In the genomic region with DNA sequence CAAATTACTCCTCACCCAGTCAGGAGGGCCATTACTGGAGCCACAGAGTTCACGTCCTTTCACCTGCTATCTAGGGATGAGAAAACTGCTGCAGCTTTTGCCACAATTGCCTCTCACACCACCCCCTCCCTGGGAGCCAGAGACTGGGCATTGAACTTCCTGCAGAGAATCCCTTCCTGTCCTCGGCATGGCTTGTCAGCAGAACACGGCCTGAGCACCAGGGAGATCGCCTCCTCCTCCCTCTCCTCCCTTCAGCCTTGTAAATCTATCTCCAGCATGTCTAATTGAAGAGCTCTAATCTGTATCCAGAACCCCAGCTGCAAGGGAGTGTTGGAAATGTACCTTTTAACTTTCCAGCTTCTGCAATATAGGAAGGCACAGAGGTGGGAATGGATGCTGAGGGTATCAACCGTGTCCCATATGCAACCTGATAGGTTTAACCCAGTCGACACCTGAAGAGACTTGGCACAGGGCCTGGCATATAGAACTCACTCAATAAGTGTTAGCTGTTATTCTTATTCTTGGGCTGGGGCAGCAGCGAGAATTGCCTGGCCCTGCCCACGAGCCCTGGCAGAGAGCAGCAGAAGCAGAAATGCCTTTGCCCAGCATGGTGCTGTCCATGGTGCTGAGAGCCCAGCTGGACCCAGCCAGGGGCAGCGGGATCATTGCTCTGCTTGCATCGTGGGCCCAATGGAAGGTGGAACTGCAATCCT, we compare ENCODE assay signal across 8 cellular contexts. TPM values are rescaled to one million over a fixed set of nuclear protein-coding genes. Genes with fewer than 3 reads are reported as not detected.
DNase-seq lines count a peak whose midpoint lies in the region; ATAC-seq and TF ChIP-seq lines count a peak whose summit lies in the region.

No MANE protein-coding gene starts in this region.

- no peaks in the 10 kb centered on the region for H3K79me2 ChIP-seq in mesendoderm (ENCODE audit: control insufficient read depth, insufficient read depth, low read length)

- no peak overlapping the region for H4K5ac ChIP-seq in mesendoderm (ENCODE audit: low read length)

- H3K18ac ChIP-seq in mesendoderm (ENCODE audit: low read length) = no peak overlapping the region

- no peak overlapping the region for H3K23ac ChIP-seq in mesendoderm (ENCODE audit: low read length)

- peaks cover 4 to 9% of the 10 kb centered on the region in 2 donors for H3K4me1 Mint-ChIP-seq in stimulated activated naive B cell treated with anti-CD40 and anti-IgM and Interleukin-4, amounts not matched to agents 10 μg/mL and 1 μg/mL and 100 μg/mL, for 72 hours

- H3K27ac ChIP-seq in dorsolateral prefrontal cortex = peak overlapping the region in 16 of 59 donors; percentile 3 to 70 (median 29)
- no peak overlapping the region for H3K27ac ChIP-seq in mesendoderm (ENCODE audit: low read depth, low read length)

- no peak overlapping the region for H2BK15ac ChIP-seq in mesendoderm (replicated peaks; ENCODE audit: low read depth)

- no peak overlapping the region for H2BK120ac ChIP-seq in mesendoderm (ENCODE audit: low read depth, low read length)

- intact Hi-C loops in dorsolateral prefrontal cortex (cut with DNase I) = loop anchor here in 1 of 2 donors (5.0 kb wide), 1 partner anchor 51 kb away; no protein-coding TSS in a partner anchor

- H2BK5ac ChIP-seq in mesendoderm (ENCODE audit: low read length) = no peak overlapping the region

- no peaks in the 10 kb centered on the region for H3K79me1 ChIP-seq in mesendoderm (ENCODE audit: low read length)

- no peak overlapping the region for H3K4me3 ChIP-seq in dorsolateral prefrontal cortex
- H3K4me3 ChIP-seq in mesendoderm (ENCODE audit: low read length) = no peak overlapping the region

- H3K27me3 ChIP-seq in dorsolateral prefrontal cortex (no peaks in the 10 kb centered on the region), mesendoderm (ENCODE audit: insufficient read depth, low read length, poor library complexity) (no peaks in the 10 kb centered on the region)

- no peaks in the 10 kb centered on the region for H3K36me3 Mint-ChIP-seq in stimulated activated naive B cell treated with anti-CD40 and anti-IgM and Interleukin-4, amounts not matched to agents 10 μg/mL and 1 μg/mL and 100 μg/mL, for 72 hours

- no peak overlapping the region for H3K56ac ChIP-seq in mesendoderm (ENCODE audit: low read length)

- H2AK5ac ChIP-seq in mesendoderm (ENCODE audit: low read length) = no peak overlapping the region

- H3K4me2 ChIP-seq in mesendoderm (ENCODE audit: low read length) = no peak overlapping the region

- H3K4ac ChIP-seq in mesendoderm (ENCODE audit: low read depth, low read length) = no peak overlapping the region

- H3K4me3 Mint-ChIP-seq in stimulated activated naive B cell treated with anti-CD40 and anti-IgM and Interleukin-4, amounts not matched to agents 10 μg/mL and 1 μg/mL and 100 μg/mL, for 72 hours = no peak overlapping the region

- H4K8ac ChIP-seq in mesendoderm (ENCODE audit: low read depth, low read length) = no peak overlapping the region

- no peaks in the 10 kb centered on the region for H3K4me1 ChIP-seq in mesendoderm (ENCODE audit: control insufficient read depth, low read depth, low read length)

- H3K27ac Mint-ChIP-seq in stimulated activated naive B cell treated with anti-CD40 and anti-IgM and Interleukin-4, amounts not matched to agents 10 μg/mL and 1 μg/mL and 100 μg/mL, for 72 hours = no peak overlapping the region

- DNase-seq in GM03348 (ENCODE audit: low spot score) = peak; percentile 90
- peak; percentile 47 to 81 (median 67) for DNase-seq in NCI-H1417 (lab: John Stamatoyannopoulos, UW)
- peak; percentile 64 for DNase-seq in activated CD4-positive, alpha-beta T cell treated with anti-CD3 and anti-CD28 coated beads for 48 hours
- DNase-seq in dorsolateral prefrontal cortex = peak in 8 of 10 donors; percentile 30 to 70 (median 48)
- peak; percentile 79 for DNase-seq in mesendoderm
- DNase-seq in stimulated activated naive B cell treated with anti-CD40 and anti-IgM and Interleukin-4, amounts not matched to agents 10 μg/mL and 1 μg/mL and 100 μg/mL, for 72 hours = no peak

- peak in 4 of 56 donors; percentile 10 to 28 (median 18) for TF ChIP-seq CTCF in dorsolateral prefrontal cortex (IDR thresholded peaks at IDR 0.05 in 54 of 56, conservative IDR thresholded peaks at IDR 0.05 in 2 of 56; ENCODE audit: low read depth in 1 of 56, partially characterized antibody in 56 of 56)

- no CpG with 5 or more reads among the region's 10 CpGs for WGBS in mesendoderm (ENCODE audit: extremely low coverage, insufficient coverage, low lambda C conversion rate)

- H3K9ac ChIP-seq in mesendoderm (ENCODE audit: low read length) = no peak overlapping the region

- no peaks in the 10 kb centered on the region for H3K9me3 Mint-ChIP-seq in stimulated activated naive B cell treated with anti-CD40 and anti-IgM and Interleukin-4, amounts not matched to agents 10 μg/mL and 1 μg/mL and 100 μg/mL, for 72 hours

- ATAC-seq in stimulated activated naive B cell treated with anti-CD40 and anti-IgM and Interleukin-4, amounts not matched to agents 10 μg/mL and 1 μg/mL and 100 μg/mL, for 72 hours (replicated peaks) = peak; percentile 31 to 37
- ATAC-seq in GM19455 (IDR thresholded peaks at IDR 0.05; ENCODE audit: unreplicated experiment) = no peak
- no peak for ATAC-seq in GM18861 (IDR thresholded peaks at IDR 0.05; ENCODE audit: unreplicated experiment)

- H3K27me3 Mint-ChIP-seq in stimulated activated naive B cell treated with anti-CD40 and anti-IgM and Interleukin-4, amounts not matched to agents 10 μg/mL and 1 μg/mL and 100 μg/mL, for 72 hours = peaks cover 9 to 11% of the 10 kb centered on the region in 2 donors

- H3K36me3 ChIP-seq in mesendoderm (ENCODE audit: control insufficient read depth, insufficient read depth, low read length) = no peaks in the 10 kb centered on the region

RNA-seq across cellular contexts. Expression of gene TMEM63C, which starts 26.8 kb away (rescaled TPM):
- total RNA-seq in dorsolateral prefrontal cortex = 100 to 1,000 TPM in 1 of 120 experiments, 10 to 100 TPM in 119; 19.9 to 103 (median 62.0) TPM
- 2.3 TPM for polyA plus RNA-seq in mesendoderm (2013, experiment 1 of 2)
- 2.1 TPM for polyA plus RNA-seq in mesendoderm (2013, experiment 2 of 2)

Comparison
In these comparisons a context has a peak if more than half of its experiments do, and no peak if none do; other contexts are left out.
1. ATAC-seq: peak in stimulated activated naive B cell treated with anti-CD40 and anti-IgM and Interleukin-4, amounts not matched to agents 10 μg/mL and 1 μg/mL and 100 μg/mL, for 72 hours (2 of 2); none in GM19455 (single experiment) and GM18861 (single experiment).